In genomic region chr10:92156874-92157273, GRCh38 we compare ENCODE assay signal across 27 cellular contexts.
DNase-seq lines count a peak whose midpoint lies in the region; ATAC-seq, FAIRE-seq and TF ChIP-seq lines count a peak whose summit lies in the region.
"Had no signal": no experiment of that assay in that cellular context is flagged by ENCODE, and none has a peak within 500 bp of the region (broad histone marks: within the 10 kb centered on the region; RNA-seq: fewer than 3 reads in every experiment).

No MANE protein-coding gene starts in this region.

- CTCF ChIA-PET in GM12878 (lab: Yijun Ruan, JAX) = interaction anchor here (0.9 kb wide), 1 partner anchor 31 kb away, joined by 3 read pairs; no protein-coding TSS in a partner anchor
- CTCF ChIA-PET in CD4-positive, alpha-beta T cell (lab: Charles Lee) = interaction anchor here (1.6 kb wide), 1 partner anchor 147 kb away, joined by 3 read pairs; no protein-coding TSS in a partner anchor

- no peak for TF ChIP-seq RAD21 in GM12878 (IDR thresholded peaks at IDR 0.05; ENCODE audit: insufficient read depth, low read depth, low read length)

- H3K9me3 ChIP-seq in GM12878 (replicated peaks; ENCODE audit: control insufficient read depth, insufficient read depth, low read length) (no peaks in the 10 kb centered on the region), mesenchymal stem cell (ENCODE audit: control insufficient read depth, low read length) (no peaks in the 10 kb centered on the region)
- H3K9me3 ChIP-seq in CD4-positive, alpha-beta T cell (ENCODE audit: control insufficient read depth, low read length) = no peaks in the 10 kb centered on the region
- H3K9me3 ChIP-seq: adrenal gland, left ventricle myocardium inferior, tibial nerve had no signal

- no peaks in the 10 kb centered on the region for H4K20me1 ChIP-seq in GM12878 (ENCODE audit: control insufficient read depth, insufficient read depth)

- no peak overlapping the region for H3K4me3 Mint-ChIP-seq in CD4-positive, alpha-beta T cell
- H3K4me3 Mint-ChIP-seq: activated B cell treated with CpG ODN at 0.5 μM for 24 hours; activated CD4-positive, alpha-beta T cell treated with anti-CD3 and anti-CD28 coated beads, Interleukin-2, amount 10 ng/mL, durations not matched to agents 7 days and 5 days; activated T-cell treated with anti-CD3 and anti-CD28 coated beads, Interleukin-2, amount 50 U/mL, for 4 hours; B cell; brain; CD8-positive, alpha-beta memory T cell; IgD-negative memory B cell had no signal

- H2AK5ac ChIP-seq in mesenchymal stem cell (ENCODE audit: low read length, severe bottlenecking) = no peak overlapping the region

- H3K14ac ChIP-seq in mesenchymal stem cell (ENCODE audit: low read length in 2 of 2) = no peak overlapping the region

- no peak overlapping the region for H2BK15ac ChIP-seq in mesenchymal stem cell (ENCODE audit: low read depth, poor library complexity, severe bottlenecking)

- H3K18ac ChIP-seq in mesenchymal stem cell (ENCODE audit: low read depth in 1 of 2, low read length in 2 of 2) = no peak overlapping the region

- H3K27me3 Mint-ChIP-seq in CD4-positive, alpha-beta T cell = no peaks in the 10 kb centered on the region
- H3K27me3 Mint-ChIP-seq: activated B cell treated with CpG ODN at 0.5 μM for 24 hours; B cell; brain; CD8-positive, alpha-beta memory T cell; IgD-negative memory B cell had no signal

- H3K9ac ChIP-seq in GM12878 (ENCODE audit: control insufficient read depth, insufficient read depth, low read length) (no peak overlapping the region), mesenchymal stem cell (ENCODE audit: low read length) (no peak overlapping the region)

- no peaks in the 10 kb centered on the region for H3K36me3 Mint-ChIP-seq in CD4-positive, alpha-beta T cell (ENCODE audit: low read depth)

- no peak for DNase-seq in D721Med (ENCODE audit: insufficient read length, low spot score)
- DNase-seq in LNCaP clone FGC (ENCODE audit: low read depth) = peak; percentile 64
- no peak for DNase-seq in GM12878 (ENCODE audit: low read depth, low spot score)
- DNase-seq in mesenchymal stem cell = peak; percentile 53
- DNase-seq in CD4-positive, alpha-beta T cell = no peak
- DNase-seq in hypothalamus (lab: John Stamatoyannopoulos, UW) = no peak
- DNase-seq: ACHN; activated B cell treated with CpG ODN at 0.5 μM for 24 hours; activated CD4-positive, alpha-beta T cell treated with anti-CD3 and anti-CD28 coated beads, Interleukin-2, amount 10 ng/mL, durations not matched to agents 7 days and 5 days; activated gamma-delta T cell treated with Interleukin-2 at 50 U/mL for 16 hours; activated T-cell treated with anti-CD3 and anti-CD28 coated beads, Interleukin-2, amount 50 U/mL, for 4 hours; adrenal gland; CD8-positive, alpha-beta memory T cell; DMS153; left ventricle myocardium inferior; NCI-H1048; NCI-H1694; NCI-H82; stimulated activated CD4-positive, alpha-beta T cell treated with anti-CD3 and anti-CD28 coated beads, Interleukin-4, amount 100 ng/mL, for 24 hours had no signal

- H3K4me3 ChIP-seq in LNCaP clone FGC (ENCODE audit: low read depth, low read length) (no peak overlapping the region), GM12878 (no peak overlapping the region), mesenchymal stem cell (ENCODE audit: insufficient read depth in 1 of 2, low read depth in 1 of 2, low read length in 2 of 2) (no peak overlapping the region)
- H3K4me3 ChIP-seq: adrenal gland, left ventricle myocardium inferior, tibial nerve had no signal

- intact Hi-C loops in GM12878 (cut with micrococcal nuclease; ENCODE audit: unreplicated experiment) = no loop called here
- intact Hi-C loops in CD4-positive, alpha-beta T cell (cut with DNase I, micrococcal nuclease) = no loop called here

- H2BK120ac ChIP-seq in mesenchymal stem cell (ENCODE audit: low read depth, low read length) = no peak overlapping the region

- no peaks in the 10 kb centered on the region for H3K27me3 ChIP-seq in GM12878 (replicated peaks in 1 of 2; ENCODE audit: control insufficient read depth in 2 of 2, insufficient read depth in 2 of 2, low read length in 1 of 2)
- no peaks in the 10 kb centered on the region for H3K27me3 ChIP-seq in mesenchymal stem cell (ENCODE audit: control insufficient read depth in 1 of 2, insufficient read depth in 1 of 2, low read length in 2 of 2)
- H3K27me3 ChIP-seq in CD4-positive, alpha-beta T cell (ENCODE audit: control insufficient read depth, insufficient read depth, low read length) = no peaks in the 10 kb centered on the region
- H3K27me3 ChIP-seq: adrenal gland, tibial nerve had no signal

- no peak for ATAC-seq in GM12878
- ATAC-seq in GM19023 (IDR thresholded peaks at IDR 0.05; ENCODE audit: unreplicated experiment) = no peak
- no peak for ATAC-seq in CD4-positive, alpha-beta T cell (ENCODE audit: poor library complexity)
- no peak for ATAC-seq in GM19452 (IDR thresholded peaks at IDR 0.05; ENCODE audit: unreplicated experiment)
- ATAC-seq: activated T-cell treated with anti-CD3 and anti-CD28 coated beads, Interleukin-2, amount 50 U/mL, for 4 hours; HCT116 had no signal

- no peak overlapping the region for H2BK12ac ChIP-seq in mesenchymal stem cell (ENCODE audit: low read length in 2 of 2)

- H4K8ac ChIP-seq in mesenchymal stem cell (ENCODE audit: low read length) = no peak overlapping the region

- TF ChIP-seq CTCF in D721Med (IDR thresholded peaks at IDR 0.05; ENCODE audit: insufficient read depth, missing control alignments) (no peak), LNCaP clone FGC (IDR thresholded peaks at IDR 0.05; ENCODE audit: control insufficient read depth, extremely low read depth, insufficient read depth) (no peak), GM12878 (IDR thresholded peaks at IDR 0.05 in 2 of 3, conservative IDR thresholded peaks at IDR 0.05 in 1 of 3; ENCODE audit: control insufficient read depth in 2 of 3, extremely low read depth in 1 of 3, insufficient read depth in 1 of 3, low read depth in 3 of 3, low read length in 3 of 3) (no peak)
- TF ChIP-seq CTCF in CD4-positive, alpha-beta T cell (IDR thresholded peaks at IDR 0.05) = no peak

- no peak overlapping the region for H3K4ac ChIP-seq in mesenchymal stem cell (ENCODE audit: low read depth in 1 of 2, low read length in 2 of 2)

- no peaks in the 10 kb centered on the region for H3K9me3 Mint-ChIP-seq in CD4-positive, alpha-beta T cell
- H3K9me3 Mint-ChIP-seq: activated B cell treated with CpG ODN at 0.5 μM for 24 hours; activated CD4-positive, alpha-beta T cell treated with anti-CD3 and anti-CD28 coated beads, Interleukin-2, amount 10 ng/mL, durations not matched to agents 7 days and 5 days; activated T-cell treated with anti-CD3 and anti-CD28 coated beads, Interleukin-2, amount 50 U/mL, for 4 hours; brain; CD8-positive, alpha-beta memory T cell; IgD-negative memory B cell had no signal

- no peak overlapping the region for H3K23ac ChIP-seq in mesenchymal stem cell (ENCODE audit: low read length in 2 of 2)

- in situ Hi-C loops in GM12878 (cut with MboI) = no loop called here

- H3K79me1 ChIP-seq in mesenchymal stem cell (replicated peaks; ENCODE audit: low read length, poor library complexity, severe bottlenecking) = no peaks in the 10 kb centered on the region

- H3K4me1 ChIP-seq in GM12878 (ENCODE audit: control insufficient read depth, insufficient read depth, low read length) = no peaks in the 10 kb centered on the region
- H3K4me1 ChIP-seq in mesenchymal stem cell (ENCODE audit: control insufficient read depth, insufficient read depth, low read depth, low read length) = no peaks in the 10 kb centered on the region

- no peak overlapping the region for H2BK5ac ChIP-seq in mesenchymal stem cell (ENCODE audit: low read depth, low read length, poor library complexity, severe bottlenecking)

- H3K4me2 ChIP-seq in GM12878 (ENCODE audit: control insufficient read depth, insufficient read depth) (no peak overlapping the region), mesenchymal stem cell (ENCODE audit: low read length, poor library complexity, severe bottlenecking) (no peak overlapping the region)

- RAD21 ChIA-PET in GM12878 (lab: Charles Lee; ENCODE audit: unreplicated experiment) = no interaction called here

- H3K27ac Mint-ChIP-seq in CD4-positive, alpha-beta T cell = no peak overlapping the region
- H3K27ac Mint-ChIP-seq: activated B cell treated with CpG ODN at 0.5 μM for 24 hours; activated CD4-positive, alpha-beta T cell treated with anti-CD3 and anti-CD28 coated beads, Interleukin-2, amount 10 ng/mL, durations not matched to agents 7 days and 5 days; B cell; IgD-negative memory B cell had no signal

- H3K79me2 ChIP-seq in GM12878 (ENCODE audit: control insufficient read depth, insufficient read depth, low read length) = no peaks in the 10 kb centered on the region

- no TSS peak for BruUV-seq in GM12878 (replicated peaks; lab: Mats Ljungman, UMichigan)

- POLR2A ChIA-PET in GM12878 (lab: Charles Lee) = interaction anchor here (1.3 kb wide), 1 partner anchor 127 kb away, joined by 3 read pairs; no protein-coding TSS in a partner anchor
- POLR2A ChIA-PET in CD4-positive, alpha-beta T cell (lab: Charles Lee) = no interaction called here

- no peak overlapping the region for H3K27ac ChIP-seq in GM12878 (ENCODE audit: control insufficient read depth, insufficient read depth)
- H3K27ac ChIP-seq in mesenchymal stem cell (ENCODE audit: low read length, poor library complexity, severe bottlenecking) = no peak overlapping the region
- H3K27ac ChIP-seq in CD4-positive, alpha-beta T cell (ENCODE audit: low read depth, low read length) = no peak overlapping the region
- H3K27ac ChIP-seq: left ventricle myocardium inferior, tibial nerve had no signal

- TF ChIP-seq EP300 in GM12878 (IDR thresholded peaks at IDR 0.05; ENCODE audit: borderline replicate concordance in 1 of 2, control insufficient read depth in 1 of 2, low read depth in 2 of 2, low read length in 2 of 2) = no peak

- TF ChIP-seq POLR2A in GM12878 (IDR thresholded peaks at IDR 0.05; ENCODE audit: low read depth, low read length) = no peak

- WGBS in GM12878 (ENCODE audit: insufficient coverage, insufficient replicate concordance, low lambda C conversion rate, missing lambda C conversion rate) = 32% methylated on average over 2 of the region's 2 CpGs
- WGBS in mesenchymal stem cell = 33% methylated on average over 1 of the region's 2 CpGs

- no peak overlapping the region for H2AFZ ChIP-seq in GM12878 (ENCODE audit: control insufficient read depth, low read depth, low read length)
- no peak overlapping the region for H2AFZ ChIP-seq in mesenchymal stem cell (ENCODE audit: low read depth, low read length)

- H3K36me3 ChIP-seq in GM12878 (ENCODE audit: control insufficient read depth in 2 of 2, insufficient read depth in 2 of 2, low read length in 1 of 2) = no peaks in the 10 kb centered on the region
- H3K36me3 ChIP-seq in mesenchymal stem cell (ENCODE audit: control insufficient read depth in 1 of 2, insufficient read depth in 2 of 2, low read depth in 1 of 2, low read length in 2 of 2) = no peaks in the 10 kb centered on the region
- H3K36me3 ChIP-seq: adrenal gland, left ventricle myocardium inferior, tibial nerve had no signal

- H3K4me1 Mint-ChIP-seq in CD4-positive, alpha-beta T cell (ENCODE audit: low read depth) = no peaks in the 10 kb centered on the region
- H3K4me1 Mint-ChIP-seq: activated B cell treated with CpG ODN at 0.5 μM for 24 hours; activated CD4-positive, alpha-beta T cell treated with anti-CD3 and anti-CD28 coated beads, Interleukin-2, amount 10 ng/mL, durations not matched to agents 7 days and 5 days; CD8-positive, alpha-beta memory T cell had no signal

- SMC1A ChIA-PET in GM12878 (lab: Charles Lee; ENCODE audit: uncharacterized antibody, unreplicated experiment) = no interaction called here

- peak; percentile 53 for FAIRE-seq in D721Med (lab: Jason Lieb, UNC)
- peak; percentile 23 for FAIRE-seq in GM12878 (lab: Jason Lieb, UNC)
- FAIRE-seq: keratinocyte had no signal

- H4K91ac ChIP-seq in mesenchymal stem cell (ENCODE audit: low read length) = no peak overlapping the region

Comparison
In these comparisons a context has a peak if more than half of its experiments do, and no peak if none do; other contexts are left out.
1. DNase-seq: peak in LNCaP clone FGC (single experiment) and mesenchymal stem cell (single experiment); none in D721Med (single experiment), GM12878 (single experiment), CD4-positive, alpha-beta T cell (0 of 10) and hypothalamus (0 of 51).